ENCODE assay signal across 1 cellular context in genomic region chr7:132756482-132756990, GRCh38.
TF ChIP-seq lines count a peak whose summit lies in the region.

No MANE protein-coding gene starts in this region.

TF ChIP-seq in GM23338, 12 proteins besides CTCF, POLR2A, EP300 and RAD21 (continued from another document):
- no peak for TF ChIP-seq ZNF462 (CRISPR knock-in tag; IDR thresholded peaks at IDR 0.05)
- no peak for TF ChIP-seq POLR2AphosphoS5 (IDR thresholded peaks at IDR 0.05; ENCODE audit: low read depth)
- TF ChIP-seq CREB1 (CRISPR knock-in tag; IDR thresholded peaks at IDR 0.05; ENCODE audit: low read depth), result no peak
